8 cellular contexts compared by ENCODE assay signal in genomic region chr17:75516619-75517276, GRCh38.
A peak's percentile ranks its signal among the peaks of the same experiment; 100 is the strongest.
DNase-seq lines count a peak whose midpoint lies in the region; ATAC-seq and TF ChIP-seq lines count a peak whose summit lies in the region.

No MANE protein-coding gene starts in this region.

- H3K4me3 ChIP-seq in GM08714 (ENCODE audit: low read length) (peak overlapping the region; percentile 79), LNCaP clone FGC (ENCODE audit: low read depth, low read length) (peak overlapping the region; percentile 88)

- no peak for TF ChIP-seq CTCF in LNCaP clone FGC (IDR thresholded peaks at IDR 0.05; ENCODE audit: control insufficient read depth, extremely low read depth, insufficient read depth)

- H3K27me3 Mint-ChIP-seq in activated T-cell treated with anti-CD3 and anti-CD28 coated beads, Interleukin-2, amount 50 U/mL, for 24 hours = peaks cover 3% of the 10 kb centered on the region

- H3K9me3 Mint-ChIP-seq in activated T-cell treated with anti-CD3 and anti-CD28 coated beads, Interleukin-2, amount 50 U/mL, for 24 hours = no peaks in the 10 kb centered on the region

- H3K4me1 Mint-ChIP-seq in activated T-cell treated with anti-CD3 and anti-CD28 coated beads, Interleukin-2, amount 50 U/mL, for 24 hours (ENCODE audit: low read depth) = peaks cover 26% of the 10 kb centered on the region

- peaks cover 37% of the 10 kb centered on the region for H3K36me3 Mint-ChIP-seq in activated T-cell treated with anti-CD3 and anti-CD28 coated beads, Interleukin-2, amount 50 U/mL, for 24 hours (ENCODE audit: low read depth)

- H3K27ac Mint-ChIP-seq in activated T-cell treated with anti-CD3 and anti-CD28 coated beads, Interleukin-2, amount 50 U/mL, for 24 hours = peak overlapping the region; percentile 70

- DNase-seq in LNCaP clone FGC (ENCODE audit: low read depth) (no peak), glomerular visceral epithelial cell (ENCODE audit: extremely low spot score) (peak; percentile 53), retina (peak; percentile 70), NCI-H2107 treated with DMSO at 0.1 percent for 48 hours (lab: John Stamatoyannopoulos, UW; ENCODE audit: unreplicated experiment) (no peak), SW 1271 (lab: John Stamatoyannopoulos, UW) (no peak)
- peak; percentile 75 for DNase-seq in activated T-cell treated with anti-CD3 and anti-CD28 coated beads, Interleukin-2, amount 50 U/mL, for 24 hours

- peak; percentile 10 for ATAC-seq in GM21737 (IDR thresholded peaks at IDR 0.05; ENCODE audit: unreplicated experiment)

- peak overlapping the region; percentile 90 for H3K4me3 Mint-ChIP-seq in activated T-cell treated with anti-CD3 and anti-CD28 coated beads, Interleukin-2, amount 50 U/mL, for 24 hours

Comparison
In these comparisons a context has a peak if more than half of its experiments do, and no peak if none do; other contexts are left out.
1. DNase-seq: peak in activated T-cell treated with anti-CD3 and anti-CD28 coated beads, Interleukin-2, amount 50 U/mL, for 24 hours (single experiment), glomerular visceral epithelial cell (single experiment) and retina (single experiment); none in LNCaP clone FGC (single experiment), NCI-H2107 treated with DMSO at 0.1 percent for 48 hours (single experiment) and SW 1271 (0 of 2).